In genomic region chr1:180230791-180231505, GRCh38 we compare ENCODE assay signal across 9 cellular contexts. TPM values are rescaled to one million over a fixed set of nuclear protein-coding genes. Genes with fewer than 3 reads are reported as not detected.
DNase-seq lines count a peak whose midpoint lies in the region; ATAC-seq and TF ChIP-seq lines count a peak whose summit lies in the region.
"Had no signal": no experiment of that assay in that cellular context is flagged by ENCODE, and none has a peak within 500 bp of the region (broad histone marks: within the 10 kb centered on the region; RNA-seq: fewer than 3 reads in every experiment).

No MANE protein-coding gene starts in this region.

- H3K4me3 ChIP-seq in SJSA1: peak overlapping the region; percentile 51
- H3K4me3 ChIP-seq in epithelial cell of esophagus (ENCODE audit: low read length): peak overlapping the region; percentile 21

- POLR2A ChIA-PET in naive thymus-derived CD8-positive, alpha-beta T cell (lab: Charles Lee): interaction anchor here (0.6 to 0.7 kb wide), 3 partner anchors 308 to 1114 kb away, joined by 3 to 5 read pairs (median 3); no protein-coding TSS in a partner anchor

- peaks cover 31 to 74% (median 58%) of the 10 kb centered on the region in 5 donors for H3K27me3 Mint-ChIP-seq in naive thymus-derived CD8-positive, alpha-beta T cell

- H3K27ac ChIP-seq in SJSA1 (no peak overlapping the region), substantia nigra (ENCODE audit: low read depth, low read length, poor library complexity, severe bottlenecking) (no peak overlapping the region)

- H3K36me3 ChIP-seq in SJSA1: no peaks in the 10 kb centered on the region

- peak; percentile 7 for DNase-seq in activated naive CD4-positive, alpha-beta T cell treated with Interleukin-2 at 50 U/mL for 16 hours
- DNase-seq in activated naive CD4-positive, alpha-beta T cell (lab: John Stamatoyannopoulos, UW): no peak
- DNase-seq in SJSA1 (ENCODE audit: low read depth in 1 of 2, low spot score in 2 of 2): peak; percentile 70 to 73
- DNase-seq in epithelial cell of esophagus (ENCODE audit: low read depth): peak; percentile 43
- DNase-seq in naive thymus-derived CD8-positive, alpha-beta T cell: no peak
- DNase-seq in substantia nigra (lab: John Stamatoyannopoulos, UW): no peak

- peaks cover 0 to 2% (median 0%) of the 10 kb centered on the region in 3 donors for H3K36me3 Mint-ChIP-seq in naive thymus-derived CD8-positive, alpha-beta T cell

- ATAC-seq in naive thymus-derived CD8-positive, alpha-beta T cell: peak; percentile 2 to 22
- ATAC-seq in GM18858 (IDR thresholded peaks at IDR 0.05; ENCODE audit: unreplicated experiment) (no peak), HG03342 (IDR thresholded peaks at IDR 0.05; ENCODE audit: unreplicated experiment) (no peak)

- H3K27me3 ChIP-seq in SJSA1 (replicated peaks): peaks cover 45% of the 10 kb centered on the region

- TF ChIP-seq CTCF in epithelial cell of esophagus (IDR thresholded peaks at IDR 0.05; ENCODE audit: insufficient read depth, low read depth, low read length, missing control alignments): no peak

- peaks cover 22% of the 10 kb centered on the region for H3K4me1 ChIP-seq in SJSA1 (replicated peaks)

- H3K4me1 Mint-ChIP-seq in naive thymus-derived CD8-positive, alpha-beta T cell: peaks cover 14 to 50% (median 44%) of the 10 kb centered on the region in 4 donors

- H3K4me3 Mint-ChIP-seq in naive thymus-derived CD8-positive, alpha-beta T cell: peak overlapping the region; percentile 55 to 84 (median 82)

- H3K9me3 Mint-ChIP-seq in naive thymus-derived CD8-positive, alpha-beta T cell: peaks cover 0 to 2% (median 0%) of the 10 kb centered on the region in 9 donors

- peaks cover 5% of the 10 kb centered on the region; the same call in 1 of the 2 replicates for H3K9me3 ChIP-seq in SJSA1 (replicated peaks)

- H3K27ac Mint-ChIP-seq in naive thymus-derived CD8-positive, alpha-beta T cell: no peak overlapping the region

RNA-seq across cellular contexts. Expression of gene LHX4, which starts 0.9 kb away (rescaled TPM):
- 4.6 and 6.4 TPM in 2 replicates for total RNA-seq in SJSA1 (2014; rRNA removed; shearing (Covaris generic))
- not detected for total RNA-seq in naive thymus-derived CD8-positive, alpha-beta T cell
- under 1 TPM; 0.09 to 0.25 (median 0.12) TPM for polyA plus RNA-seq in naive thymus-derived CD8-positive, alpha-beta T cell
- total RNA-seq: glomerular endothelial cell had no signal

Comparison
In these comparisons a context has a peak if more than half of its experiments do, and no peak if none do; other contexts are left out.
1. DNase-seq: peak in activated naive CD4-positive, alpha-beta T cell treated with Interleukin-2 at 50 U/mL for 16 hours (single experiment), SJSA1 (2 of 2) and epithelial cell of esophagus (single experiment); none in activated naive CD4-positive, alpha-beta T cell (0 of 4), naive thymus-derived CD8-positive, alpha-beta T cell (0 of 10) and substantia nigra (0 of 49).
2. ATAC-seq: peak in naive thymus-derived CD8-positive, alpha-beta T cell (2 of 2); none in GM18858 (single experiment) and HG03342 (single experiment).